1 cellular context compared by ENCODE assay signal in genomic region chr19:57240311-57241090, GRCh38.
TF ChIP-seq lines count a peak whose summit lies in the region.

Gene ZNF805 (plus strand): TSS chr19:57240632. CDS start chr19:57240892, 260 bp downstream.

TF ChIP-seq in HepG2, 621 proteins besides CTCF, POLR2A, EP300 and RAD21 (continued from another document and continues in another):
- peak; percentile 33; the same call in 1 of the 2 replicates for TF ChIP-seq GLI4 (CRISPR knock-in tag; IDR thresholded peaks at IDR 0.05; ENCODE audit: borderline replicate concordance)
- TF ChIP-seq SIN3A (IDR thresholded peaks at IDR 0.05; ENCODE audit: borderline replicate concordance, low read depth, low read length), result peak; percentile 93; the same call in 1 of the 2 replicates
- TF ChIP-seq ZNF30 (CRISPR knock-in tag; IDR thresholded peaks at IDR 0.05), result no peak
- peak; percentile 90 for TF ChIP-seq MAX (IDR thresholded peaks at IDR 0.05)
- TF ChIP-seq MBNL3 (CRISPR knock-in tag; conservative IDR thresholded peaks at IDR 0.05), result no peak
- 0 out of 2 replicates have a peak, but pooled peaks have one; percentile 40 for TF ChIP-seq ZNF276 (CRISPR knock-in tag; IDR thresholded peaks at IDR 0.05; ENCODE audit: low read depth)
- no peak for TF ChIP-seq HMGA1 (CRISPR knock-in tag; conservative IDR thresholded peaks at IDR 0.05)
- TF ChIP-seq PHF5A (CRISPR knock-in tag; IDR thresholded peaks at IDR 0.05; ENCODE audit: low read depth, unreplicated experiment), result no peak
- peak; percentile 87 for TF ChIP-seq ELF1 (CRISPR knock-in tag; IDR thresholded peaks at IDR 0.05)
- TF ChIP-seq JUND (CRISPR knock-in tag; IDR thresholded peaks at IDR 0.05), result 0 out of 2 replicates have a peak, but pooled peaks have one; percentile 43
- no peak for TF ChIP-seq TCF7L2 (IDR thresholded peaks at IDR 0.05; ENCODE audit: low read depth, low read length)
- TF ChIP-seq SMAD3 (CRISPR knock-in tag; IDR thresholded peaks at IDR 0.05), result peak; percentile 68
- no peak for TF ChIP-seq EED (CRISPR knock-in tag; IDR thresholded peaks at IDR 0.05)
- TF ChIP-seq STAG1 (CRISPR knock-in tag; IDR thresholded peaks at IDR 0.05), result no peak; the same call in none of the 2 replicates
- TF ChIP-seq FLYWCH1 (CRISPR knock-in tag; IDR thresholded peaks at IDR 0.05), result no peak
- no peak for TF ChIP-seq ZNF674 (CRISPR knock-in tag; IDR thresholded peaks at IDR 0.05; ENCODE audit: low read depth)
- TF ChIP-seq DNMT1 (CRISPR knock-in tag; IDR thresholded peaks at IDR 0.05), result 0 out of 2 replicates have a peak, but pooled peaks have one; percentile 30
- TF ChIP-seq NCOA5 (CRISPR knock-in tag; IDR thresholded peaks at IDR 0.05), result 0 out of 2 replicates have a peak, but pooled peaks have one; percentile 72
- TF ChIP-seq ARID3A (IDR thresholded peaks at IDR 0.05; ENCODE audit: low read depth, low read length), result no peak
- TF ChIP-seq PLRG1 (conservative IDR thresholded peaks at IDR 0.05), result no peak
- TF ChIP-seq PLSCR1 (CRISPR knock-in tag; IDR thresholded peaks at IDR 0.05; ENCODE audit: borderline replicate concordance), result no peak
- TF ChIP-seq ZBTB4 (CRISPR knock-in tag; IDR thresholded peaks at IDR 0.05; ENCODE audit: borderline replicate concordance), result no peak; the same call in 1 of the 2 replicates
- TF ChIP-seq ZNF362 (CRISPR knock-in tag; IDR thresholded peaks at IDR 0.05; ENCODE audit: borderline replicate concordance), result no peak
- peak; percentile 82 for TF ChIP-seq ZNF18 (CRISPR knock-in tag; IDR thresholded peaks at IDR 0.05; ENCODE audit: insufficient replicate concordance)
- peak; percentile 72; the same call in 1 of the 2 replicates for TF ChIP-seq ZNF224 (CRISPR knock-in tag; IDR thresholded peaks at IDR 0.05)
- TF ChIP-seq TFDP1 (CRISPR knock-in tag; IDR thresholded peaks at IDR 0.05; ENCODE audit: borderline replicate concordance), result no peak
- no peak for TF ChIP-seq HIC2 (CRISPR knock-in tag; IDR thresholded peaks at IDR 0.05; ENCODE audit: low read depth)
- peak; percentile 61; the same call in 1 of the 2 replicates for TF ChIP-seq FOXO4 (CRISPR knock-in tag; conservative IDR thresholded peaks at IDR 0.05)
- TF ChIP-seq RBM22 (optimal IDR thresholded peaks at IDR 0.05; ENCODE audit: low read length), result no peak
- peak; percentile 47; the same call in 1 of the 2 replicates for TF ChIP-seq TFAP4 (IDR thresholded peaks at IDR 0.05; ENCODE audit: borderline replicate concordance, low read depth)
- TF ChIP-seq ELF3 (CRISPR knock-in tag; IDR thresholded peaks at IDR 0.05), result 0 out of 2 replicates have a peak, but pooled peaks have one; percentile 30
- TF ChIP-seq SUZ12 (IDR thresholded peaks at IDR 0.05; ENCODE audit: low read depth, low read length), result peak; percentile 44
- 0 out of 2 replicates have a peak, but pooled peaks have one; percentile 12 for TF ChIP-seq FOXO1 (CRISPR knock-in tag; IDR thresholded peaks at IDR 0.05)
- TF ChIP-seq HOXA3 (CRISPR knock-in tag; IDR thresholded peaks at IDR 0.05), result peak; percentile 93
- TF ChIP-seq SIX1 (CRISPR knock-in tag; IDR thresholded peaks at IDR 0.05; ENCODE audit: borderline replicate concordance), result no peak; the same call in 1 of the 2 replicates
- TF ChIP-seq RELA (CRISPR knock-in tag; IDR thresholded peaks at IDR 0.05), result no peak
- no peak for TF ChIP-seq REL (CRISPR knock-in tag; conservative IDR thresholded peaks at IDR 0.05)
- 0 out of 2 replicates have a peak, but pooled peaks have one; percentile 24 for TF ChIP-seq ZNF678 (CRISPR knock-in tag; IDR thresholded peaks at IDR 0.05)
- no peak for TF ChIP-seq CERS6 (CRISPR knock-in tag; IDR thresholded peaks at IDR 0.05)
- TF ChIP-seq DPF2 (CRISPR knock-in tag; IDR thresholded peaks at IDR 0.05; ENCODE audit: borderline replicate concordance, low read depth), result no peak
- peak; percentile 43 for TF ChIP-seq MED8 (CRISPR knock-in tag; IDR thresholded peaks at IDR 0.05; ENCODE audit: insufficient replicate concordance)
- peak; percentile 81; the same call in 1 of the 2 replicates for TF ChIP-seq TBX2 (CRISPR knock-in tag; IDR thresholded peaks at IDR 0.05; ENCODE audit: borderline replicate concordance)
